In the genomic region with DNA sequence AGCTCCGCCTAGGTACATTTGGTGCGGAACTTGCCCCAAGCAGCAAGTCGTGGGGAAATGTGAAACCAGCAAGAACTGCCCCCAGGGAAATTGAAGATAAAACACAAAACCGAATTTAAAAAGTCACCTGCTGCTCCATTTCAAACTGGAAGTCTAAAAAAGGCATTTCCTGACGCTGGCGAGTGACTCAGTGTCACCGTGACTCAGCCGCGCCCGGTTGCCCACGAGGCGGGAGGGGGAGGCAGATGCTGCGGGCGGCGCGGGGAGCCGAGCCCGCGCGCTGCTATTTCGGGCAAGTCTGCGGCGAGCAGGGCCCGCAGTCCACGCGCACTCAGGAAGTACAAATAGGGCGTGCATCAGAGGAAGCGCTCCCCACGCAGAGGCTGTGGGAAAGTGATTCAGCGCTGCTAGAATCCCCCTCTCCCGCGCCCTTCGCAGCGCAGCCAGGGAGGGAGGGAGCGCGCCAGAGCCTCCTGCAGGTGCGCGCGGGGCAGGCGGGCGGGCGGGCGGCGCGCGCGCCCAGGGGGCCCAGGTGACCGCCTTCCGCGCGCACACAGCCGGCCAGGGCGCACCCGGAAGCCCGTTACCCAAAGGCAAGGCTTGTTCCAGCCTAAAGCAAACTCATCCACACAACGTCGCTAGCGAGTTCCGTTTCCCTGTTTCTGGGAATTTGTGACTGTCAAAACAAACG, we compare ENCODE assay signal across 2 cellular contexts.
TF ChIP-seq lines count a peak whose summit lies in the region.

No MANE protein-coding gene starts in this region.

TF ChIP-seq in HCT116, 20 proteins besides CTCF, POLR2A, EP300 and RAD21 (continued from another document):
- TF ChIP-seq, protein P1, sequence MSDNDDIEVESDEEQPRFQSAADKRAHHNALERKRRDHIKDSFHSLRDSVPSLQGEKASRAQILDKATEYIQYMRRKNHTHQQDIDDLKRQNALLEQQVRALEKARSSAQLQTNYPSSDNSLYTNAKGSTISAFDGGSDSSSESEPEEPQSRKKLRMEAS (IDR thresholded peaks at IDR 0.05), result peak; percentile 49
- TF ChIP-seq EGR1 (IDR thresholded peaks at IDR 0.05; ENCODE audit: low read depth), result peak; percentile 9; the same call in 1 of the 2 replicates
- peak; percentile 98 for TF ChIP-seq SRF (IDR thresholded peaks at IDR 0.05; ENCODE audit: low read depth)
- TF ChIP-seq CBX3 (IDR thresholded peaks at IDR 0.05; ENCODE audit: low read depth), result no peak; the same call in 1 of the 2 replicates
- peak; percentile 85 for TF ChIP-seq FOSL1 (IDR thresholded peaks at IDR 0.05; ENCODE audit: low read depth)
- TF ChIP-seq SIN3A (IDR thresholded peaks at IDR 0.05; ENCODE audit: low read depth), result no peak
- peak; percentile 30; the same call in 1 of the 2 replicates for TF ChIP-seq SP1 (IDR thresholded peaks at IDR 0.05; ENCODE audit: low read depth)
- TF ChIP-seq EZH2 (IDR thresholded peaks at IDR 0.05), result no peak
- peak; percentile 26 for TF ChIP-seq ELF1 (IDR thresholded peaks at IDR 0.05; ENCODE audit: borderline replicate concordance, low read depth)

TF ChIP-seq in K562, 482 proteins besides CTCF, POLR2A, EP300 and RAD21 (continued from another document and continues in another):
- TF ChIP-seq, protein P2, sequence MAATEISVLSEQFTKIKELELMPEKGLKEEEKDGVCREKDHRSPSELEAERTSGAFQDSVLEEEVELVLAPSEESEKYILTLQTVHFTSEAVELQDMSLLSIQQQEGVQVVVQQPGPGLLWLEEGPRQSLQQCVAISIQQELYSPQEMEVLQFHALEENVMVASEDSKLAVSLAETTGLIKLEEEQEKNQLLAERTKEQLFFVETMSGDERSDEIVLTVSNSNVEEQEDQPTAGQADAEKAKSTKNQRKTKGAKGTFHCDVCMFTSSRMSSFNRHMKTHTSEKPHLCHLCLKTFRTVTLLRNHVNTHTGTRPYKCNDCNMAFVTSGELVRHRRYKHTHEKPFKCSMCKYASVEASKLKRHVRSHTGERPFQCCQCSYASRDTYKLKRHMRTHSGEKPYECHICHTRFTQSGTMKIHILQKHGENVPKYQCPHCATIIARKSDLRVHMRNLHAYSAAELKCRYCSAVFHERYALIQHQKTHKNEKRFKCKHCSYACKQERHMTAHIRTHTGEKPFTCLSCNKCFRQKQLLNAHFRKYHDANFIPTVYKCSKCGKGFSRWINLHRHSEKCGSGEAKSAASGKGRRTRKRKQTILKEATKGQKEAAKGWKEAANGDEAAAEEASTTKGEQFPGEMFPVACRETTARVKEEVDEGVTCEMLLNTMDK (IDR thresholded peaks at IDR 0.05; ENCODE audit: borderline replicate concordance, insufficient read depth, low read depth, low read length, poor library complexity, severe bottlenecking), result no peak
- TF ChIP-seq, protein P3, sequence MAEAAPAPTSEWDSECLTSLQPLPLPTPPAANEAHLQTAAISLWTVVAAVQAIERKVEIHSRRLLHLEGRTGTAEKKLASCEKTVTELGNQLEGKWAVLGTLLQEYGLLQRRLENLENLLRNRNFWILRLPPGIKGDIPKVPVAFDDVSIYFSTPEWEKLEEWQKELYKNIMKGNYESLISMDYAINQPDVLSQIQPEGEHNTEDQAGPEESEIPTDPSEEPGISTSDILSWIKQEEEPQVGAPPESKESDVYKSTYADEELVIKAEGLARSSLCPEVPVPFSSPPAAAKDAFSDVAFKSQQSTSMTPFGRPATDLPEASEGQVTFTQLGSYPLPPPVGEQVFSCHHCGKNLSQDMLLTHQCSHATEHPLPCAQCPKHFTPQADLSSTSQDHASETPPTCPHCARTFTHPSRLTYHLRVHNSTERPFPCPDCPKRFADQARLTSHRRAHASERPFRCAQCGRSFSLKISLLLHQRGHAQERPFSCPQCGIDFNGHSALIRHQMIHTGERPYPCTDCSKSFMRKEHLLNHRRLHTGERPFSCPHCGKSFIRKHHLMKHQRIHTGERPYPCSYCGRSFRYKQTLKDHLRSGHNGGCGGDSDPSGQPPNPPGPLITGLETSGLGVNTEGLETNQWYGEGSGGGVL (CRISPR knock-in tag; IDR thresholded peaks at IDR 0.05), result no peak
- TF ChIP-seq ZNF431 (CRISPR knock-in tag; IDR thresholded peaks at IDR 0.05) (no peak), TGIF2 (CRISPR knock-in tag; IDR thresholded peaks at IDR 0.05) (no peak), TAF1 (IDR thresholded peaks at IDR 0.05; ENCODE audit: control insufficient read depth, extremely low read depth, insufficient read depth, low read length, severe bottlenecking) (no peak), ZNF354B (CRISPR knock-in tag; IDR thresholded peaks at IDR 0.05) (no peak), SLC30A9 (CRISPR knock-in tag; IDR thresholded peaks at IDR 0.05) (no peak), PHF8 (IDR thresholded peaks at IDR 0.05; ENCODE audit: borderline replicate concordance, low read length) (peak; percentile 21; the same call in 1 of the 2 replicates), SRSF7 (optimal IDR thresholded peaks at IDR 0.05; ENCODE audit: low read depth, low read length) (no peak), CREB1 (IDR thresholded peaks at IDR 0.05) (peak; percentile 69), CREB1 (CRISPR knock-in tag; IDR thresholded peaks at IDR 0.05) (no peak), HLTF (IDR thresholded peaks at IDR 0.05) (no peak), NRF1 (conservative IDR thresholded peaks at IDR 0.05 in 1 of 2, IDR thresholded peaks at IDR 0.05 in 1 of 2) (peak in 1 of 2 experiments; percentile 53; a peak in 2 of 4 replicates), ATF1 (CRISPR knock-in tag; IDR thresholded peaks at IDR 0.05) (no peak), ATF1 (tag; IDR thresholded peaks at IDR 0.05) (0 out of 2 replicates have a peak, but pooled peaks have one; percentile 26), CBFA2T2 (conservative IDR thresholded peaks at IDR 0.05) (no peak), CXXC5 (CRISPR knock-in tag; IDR thresholded peaks at IDR 0.05) (0 out of 2 replicates have a peak, but pooled peaks have one; percentile 7), CHD2 (IDR thresholded peaks at IDR 0.05; ENCODE audit: low read depth, low read length) (no peak), EGR1 (conservative IDR thresholded peaks at IDR 0.05) (no peak), PTTG1 (tag; IDR thresholded peaks at IDR 0.05; ENCODE audit: low read depth) (no peak), RBFOX2 (IDR thresholded peaks at IDR 0.05; ENCODE audit: low read depth, low read length) (peak; percentile 56), C11orf30 (IDR thresholded peaks at IDR 0.05; ENCODE audit: low read depth) (0 out of 2 replicates have a peak, but pooled peaks have one; percentile 19), ZBTB1 (CRISPR knock-in tag; IDR thresholded peaks at IDR 0.05; ENCODE audit: borderline replicate concordance, low read depth) (peak; percentile 97), ZNF696 (CRISPR knock-in tag; conservative IDR thresholded peaks at IDR 0.05) (no peak), SNIP1 (IDR thresholded peaks at IDR 0.05; ENCODE audit: low read depth) (no peak), MYBL2 (IDR thresholded peaks at IDR 0.05; ENCODE audit: low read depth) (no peak), MYBL2 (CRISPR knock-in tag; IDR thresholded peaks at IDR 0.05; ENCODE audit: borderline replicate concordance) (no peak)
- TF ChIP-seq, protein P4, sequence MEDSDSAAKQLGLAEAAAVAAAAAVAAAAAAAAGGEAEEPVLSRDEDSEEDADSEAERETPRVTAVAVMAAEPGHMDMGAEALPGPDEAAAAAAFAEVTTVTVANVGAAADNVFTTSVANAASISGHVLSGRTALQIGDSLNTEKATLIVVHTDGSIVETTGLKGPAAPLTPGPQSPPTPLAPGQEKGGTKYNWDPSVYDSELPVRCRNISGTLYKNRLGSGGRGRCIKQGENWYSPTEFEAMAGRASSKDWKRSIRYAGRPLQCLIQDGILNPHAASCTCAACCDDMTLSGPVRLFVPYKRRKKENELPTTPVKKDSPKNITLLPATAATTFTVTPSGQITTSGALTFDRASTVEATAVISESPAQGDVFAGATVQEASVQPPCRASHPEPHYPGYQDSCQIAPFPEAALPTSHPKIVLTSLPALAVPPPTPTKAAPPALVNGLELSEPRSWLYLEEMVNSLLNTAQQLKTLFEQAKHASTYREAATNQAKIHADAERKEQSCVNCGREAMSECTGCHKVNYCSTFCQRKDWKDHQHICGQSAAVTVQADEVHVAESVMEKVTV (CRISPR knock-in tag; IDR thresholded peaks at IDR 0.05), result no peak
- TF ChIP-seq, protein P5, sequence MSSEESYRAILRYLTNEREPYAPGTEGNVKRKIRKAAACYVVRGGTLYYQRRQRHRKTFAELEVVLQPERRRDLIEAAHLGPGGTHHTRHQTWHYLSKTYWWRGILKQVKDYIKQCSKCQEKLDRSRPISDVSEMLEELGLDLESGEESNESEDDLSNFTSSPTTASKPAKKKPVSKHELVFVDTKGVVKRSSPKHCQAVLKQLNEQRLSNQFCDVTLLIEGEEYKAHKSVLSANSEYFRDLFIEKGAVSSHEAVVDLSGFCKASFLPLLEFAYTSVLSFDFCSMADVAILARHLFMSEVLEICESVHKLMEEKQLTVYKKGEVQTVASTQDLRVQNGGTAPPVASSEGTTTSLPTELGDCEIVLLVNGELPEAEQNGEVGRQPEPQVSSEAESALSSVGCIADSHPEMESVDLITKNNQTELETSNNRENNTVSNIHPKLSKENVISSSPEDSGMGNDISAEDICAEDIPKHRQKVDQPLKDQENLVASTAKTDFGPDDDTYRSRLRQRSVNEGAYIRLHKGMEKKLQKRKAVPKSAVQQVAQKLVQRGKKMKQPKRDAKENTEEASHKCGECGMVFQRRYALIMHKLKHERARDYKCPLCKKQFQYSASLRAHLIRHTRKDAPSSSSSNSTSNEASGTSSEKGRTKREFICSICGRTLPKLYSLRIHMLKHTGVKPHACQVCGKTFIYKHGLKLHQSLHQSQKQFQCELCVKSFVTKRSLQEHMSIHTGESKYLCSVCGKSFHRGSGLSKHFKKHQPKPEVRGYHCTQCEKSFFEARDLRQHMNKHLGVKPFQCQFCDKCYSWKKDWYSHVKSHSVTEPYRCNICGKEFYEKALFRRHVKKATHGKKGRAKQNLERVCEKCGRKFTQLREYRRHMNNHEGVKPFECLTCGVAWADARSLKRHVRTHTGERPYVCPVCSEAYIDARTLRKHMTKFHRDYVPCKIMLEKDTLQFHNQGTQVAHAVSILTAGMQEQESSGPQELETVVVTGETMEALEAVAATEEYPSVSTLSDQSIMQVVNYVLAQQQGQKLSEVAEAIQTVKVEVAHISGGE (CRISPR knock-in tag; IDR thresholded peaks at IDR 0.05), result peak in 1 of 3 experiments; percentile 61; a peak in 2 of 6 replicates
- TF ChIP-seq, protein P6, sequence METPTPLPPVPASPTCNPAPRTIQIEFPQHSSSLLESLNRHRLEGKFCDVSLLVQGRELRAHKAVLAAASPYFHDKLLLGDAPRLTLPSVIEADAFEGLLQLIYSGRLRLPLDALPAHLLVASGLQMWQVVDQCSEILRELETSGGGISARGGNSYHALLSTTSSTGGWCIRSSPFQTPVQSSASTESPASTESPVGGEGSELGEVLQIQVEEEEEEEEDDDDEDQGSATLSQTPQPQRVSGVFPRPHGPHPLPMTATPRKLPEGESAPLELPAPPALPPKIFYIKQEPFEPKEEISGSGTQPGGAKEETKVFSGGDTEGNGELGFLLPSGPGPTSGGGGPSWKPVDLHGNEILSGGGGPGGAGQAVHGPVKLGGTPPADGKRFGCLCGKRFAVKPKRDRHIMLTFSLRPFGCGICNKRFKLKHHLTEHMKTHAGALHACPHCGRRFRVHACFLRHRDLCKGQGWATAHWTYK (CRISPR knock-in tag; IDR thresholded peaks at IDR 0.05), result no peak
- TF ChIP-seq, protein P7, sequence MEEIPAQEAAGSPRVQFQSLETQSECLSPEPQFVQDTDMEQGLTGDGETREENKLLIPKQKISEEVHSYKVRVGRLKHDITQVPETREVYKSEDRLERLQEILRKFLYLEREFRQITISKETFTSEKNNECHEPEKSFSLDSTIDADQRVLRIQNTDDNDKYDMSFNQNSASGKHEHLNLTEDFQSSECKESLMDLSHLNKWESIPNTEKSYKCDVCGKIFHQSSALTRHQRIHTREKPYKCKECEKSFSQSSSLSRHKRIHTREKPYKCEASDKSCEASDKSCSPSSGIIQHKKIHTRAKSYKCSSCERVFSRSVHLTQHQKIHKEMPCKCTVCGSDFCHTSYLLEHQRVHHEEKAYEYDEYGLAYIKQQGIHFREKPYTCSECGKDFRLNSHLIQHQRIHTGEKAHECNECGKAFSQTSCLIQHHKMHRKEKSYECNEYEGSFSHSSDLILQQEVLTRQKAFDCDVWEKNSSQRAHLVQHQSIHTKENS (CRISPR knock-in tag; IDR thresholded peaks at IDR 0.05), result no peak
- TF ChIP-seq, protein P8, sequence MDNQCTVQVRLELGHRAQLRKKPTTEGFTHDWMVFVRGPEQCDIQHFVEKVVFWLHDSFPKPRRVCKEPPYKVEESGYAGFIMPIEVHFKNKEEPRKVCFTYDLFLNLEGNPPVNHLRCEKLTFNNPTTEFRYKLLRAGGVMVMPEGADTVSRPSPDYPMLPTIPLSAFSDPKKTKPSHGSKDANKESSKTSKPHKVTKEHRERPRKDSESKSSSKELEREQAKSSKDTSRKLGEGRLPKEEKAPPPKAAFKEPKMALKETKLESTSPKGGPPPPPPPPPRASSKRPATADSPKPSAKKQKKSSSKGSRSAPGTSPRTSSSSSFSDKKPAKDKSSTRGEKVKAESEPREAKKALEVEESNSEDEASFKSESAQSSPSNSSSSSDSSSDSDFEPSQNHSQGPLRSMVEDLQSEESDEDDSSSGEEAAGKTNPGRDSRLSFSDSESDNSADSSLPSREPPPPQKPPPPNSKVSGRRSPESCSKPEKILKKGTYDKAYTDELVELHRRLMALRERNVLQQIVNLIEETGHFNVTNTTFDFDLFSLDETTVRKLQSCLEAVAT (IDR thresholded peaks at IDR 0.05), result no peak
- TF ChIP-seq, protein P9, sequence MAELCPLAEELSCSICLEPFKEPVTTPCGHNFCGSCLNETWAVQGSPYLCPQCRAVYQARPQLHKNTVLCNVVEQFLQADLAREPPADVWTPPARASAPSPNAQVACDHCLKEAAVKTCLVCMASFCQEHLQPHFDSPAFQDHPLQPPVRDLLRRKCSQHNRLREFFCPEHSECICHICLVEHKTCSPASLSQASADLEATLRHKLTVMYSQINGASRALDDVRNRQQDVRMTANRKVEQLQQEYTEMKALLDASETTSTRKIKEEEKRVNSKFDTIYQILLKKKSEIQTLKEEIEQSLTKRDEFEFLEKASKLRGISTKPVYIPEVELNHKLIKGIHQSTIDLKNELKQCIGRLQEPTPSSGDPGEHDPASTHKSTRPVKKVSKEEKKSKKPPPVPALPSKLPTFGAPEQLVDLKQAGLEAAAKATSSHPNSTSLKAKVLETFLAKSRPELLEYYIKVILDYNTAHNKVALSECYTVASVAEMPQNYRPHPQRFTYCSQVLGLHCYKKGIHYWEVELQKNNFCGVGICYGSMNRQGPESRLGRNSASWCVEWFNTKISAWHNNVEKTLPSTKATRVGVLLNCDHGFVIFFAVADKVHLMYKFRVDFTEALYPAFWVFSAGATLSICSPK (IDR thresholded peaks at IDR 0.05; ENCODE audit: borderline replicate concordance), result no peak
- TF ChIP-seq, protein P10, sequence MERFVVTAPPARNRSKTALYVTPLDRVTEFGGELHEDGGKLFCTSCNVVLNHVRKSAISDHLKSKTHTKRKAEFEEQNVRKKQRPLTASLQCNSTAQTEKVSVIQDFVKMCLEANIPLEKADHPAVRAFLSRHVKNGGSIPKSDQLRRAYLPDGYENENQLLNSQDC (CRISPR knock-in tag; IDR thresholded peaks at IDR 0.05), result no peak
- TF ChIP-seq, protein P11, sequence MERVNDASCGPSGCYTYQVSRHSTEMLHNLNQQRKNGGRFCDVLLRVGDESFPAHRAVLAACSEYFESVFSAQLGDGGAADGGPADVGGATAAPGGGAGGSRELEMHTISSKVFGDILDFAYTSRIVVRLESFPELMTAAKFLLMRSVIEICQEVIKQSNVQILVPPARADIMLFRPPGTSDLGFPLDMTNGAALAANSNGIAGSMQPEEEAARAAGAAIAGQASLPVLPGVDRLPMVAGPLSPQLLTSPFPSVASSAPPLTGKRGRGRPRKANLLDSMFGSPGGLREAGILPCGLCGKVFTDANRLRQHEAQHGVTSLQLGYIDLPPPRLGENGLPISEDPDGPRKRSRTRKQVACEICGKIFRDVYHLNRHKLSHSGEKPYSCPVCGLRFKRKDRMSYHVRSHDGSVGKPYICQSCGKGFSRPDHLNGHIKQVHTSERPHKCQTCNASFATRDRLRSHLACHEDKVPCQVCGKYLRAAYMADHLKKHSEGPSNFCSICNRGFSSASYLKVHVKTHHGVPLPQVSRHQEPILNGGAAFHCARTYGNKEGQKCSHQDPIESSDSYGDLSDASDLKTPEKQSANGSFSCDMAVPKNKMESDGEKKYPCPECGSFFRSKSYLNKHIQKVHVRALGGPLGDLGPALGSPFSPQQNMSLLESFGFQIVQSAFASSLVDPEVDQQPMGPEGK (CRISPR knock-in tag; IDR thresholded peaks at IDR 0.05; ENCODE audit: borderline replicate concordance), result no peak
